In the genomic region with DNA sequence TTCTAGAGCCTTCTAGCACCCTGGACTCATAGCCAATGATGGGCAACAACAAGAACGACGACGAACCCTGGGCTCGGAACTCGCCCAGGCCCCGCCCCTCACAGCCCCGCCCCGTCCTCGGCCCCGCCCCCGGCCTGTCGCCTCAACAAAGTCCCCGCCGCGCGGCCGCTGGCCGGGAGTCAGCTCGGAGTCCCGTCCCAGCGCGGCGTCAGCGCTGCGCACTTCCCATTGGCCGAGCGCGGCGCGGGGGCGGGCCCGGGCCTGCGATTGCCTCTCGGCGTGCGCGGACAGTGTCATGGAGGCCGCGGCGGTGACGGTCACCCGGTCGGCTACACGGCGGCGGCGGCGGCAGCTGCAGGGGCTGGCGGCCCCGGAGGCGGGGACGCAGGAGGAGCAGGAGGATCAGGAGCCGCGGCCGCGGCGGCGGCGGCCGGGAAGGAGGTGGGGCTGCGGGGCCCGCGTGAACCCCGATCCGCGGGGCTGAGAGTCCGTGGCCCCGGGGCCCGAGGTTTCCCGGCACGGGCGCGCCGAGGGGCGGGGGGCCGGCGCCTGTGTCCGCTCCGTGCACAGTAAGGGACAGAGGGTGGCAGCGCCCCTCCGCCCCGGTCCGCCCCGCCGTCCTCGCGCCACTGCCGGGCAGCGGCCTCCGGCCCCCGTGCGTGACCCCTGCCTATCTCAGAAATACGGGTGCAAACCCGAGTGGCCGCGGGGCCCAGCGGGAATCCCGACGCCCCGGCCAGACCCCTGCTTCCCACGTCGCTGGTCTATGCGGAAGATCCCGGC, we compare ENCODE assay signal across 8 cellular contexts. TPM values are rescaled to one million over a fixed set of nuclear protein-coding genes. Genes with fewer than 3 reads are reported as not detected.
DNase-seq lines count a peak whose midpoint lies in the region; ATAC-seq, FAIRE-seq and TF ChIP-seq lines count a peak whose summit lies in the region.

A gene with protein sequence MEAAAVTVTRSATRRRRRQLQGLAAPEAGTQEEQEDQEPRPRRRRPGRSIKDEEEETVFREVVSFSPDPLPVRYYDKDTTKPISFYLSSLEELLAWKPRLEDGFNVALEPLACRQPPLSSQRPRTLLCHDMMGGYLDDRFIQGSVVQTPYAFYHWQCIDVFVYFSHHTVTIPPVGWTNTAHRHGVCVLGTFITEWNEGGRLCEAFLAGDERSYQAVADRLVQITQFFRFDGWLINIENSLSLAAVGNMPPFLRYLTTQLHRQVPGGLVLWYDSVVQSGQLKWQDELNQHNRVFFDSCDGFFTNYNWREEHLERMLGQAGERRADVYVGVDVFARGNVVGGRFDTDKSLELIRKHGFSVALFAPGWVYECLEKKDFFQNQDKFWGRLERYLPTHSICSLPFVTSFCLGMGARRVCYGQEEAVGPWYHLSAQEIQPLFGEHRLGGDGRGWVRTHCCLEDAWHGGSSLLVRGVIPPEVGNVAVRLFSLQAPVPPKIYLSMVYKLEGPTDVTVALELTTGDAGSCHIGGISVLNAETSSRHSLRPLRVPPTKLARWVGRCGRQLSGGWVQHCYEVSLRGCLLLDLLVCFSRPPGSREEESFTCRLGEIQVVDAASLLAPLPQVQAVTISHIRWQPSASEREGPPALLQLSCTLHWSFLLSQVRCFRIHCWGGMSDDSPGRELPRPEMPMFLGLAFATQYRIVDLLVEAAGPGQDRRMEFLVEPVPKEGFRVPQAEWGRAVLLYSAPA (plus strand): TSS at position 175 of the 783 bp plus-strand sequence. CDS start 121 bp downstream, at position 296.

- ATAC-seq in GM21529 (IDR thresholded peaks at IDR 0.05; ENCODE audit: unreplicated experiment) (peak; percentile 90), PC-3 (peak; percentile 98)

- CTCF ChIA-PET in PC-3 (lab: Charles Lee): interaction anchor here (0.6 to 0.9 kb wide), 7 partner anchors 9 to 1782 kb away, joined by 3 to 7 read pairs (median 4); no protein-coding TSS in a partner anchor

- peak; percentile 97 for DNase-seq in D721Med (ENCODE audit: insufficient read length, low spot score)
- peak; percentile 97 for DNase-seq in PC-3
- DNase-seq in activated T-cell treated with anti-CD3 and anti-CD28 coated beads for 48 hours (ENCODE audit: low read depth): peak; percentile 95
- peak; percentile 94 to 96 for DNase-seq in erythroblast (lab: John Stamatoyannopoulos, UW)
- DNase-seq in mucosa of gallbladder (ENCODE audit: low spot score): peak; percentile 94
- peak; percentile 69 to 80 for DNase-seq in stimulated activated CD8-positive, alpha-beta memory T cell treated with anti-CD3 and anti-CD28 coated beads, Interleukin-4, amount 100 ng/mL, for 1 hour (ENCODE audit: low read depth in 2 of 2, low spot score in 1 of 2)

- H3K4me2 ChIP-seq in PC-3 (ENCODE audit: low read length): peak within 1 kb of the TSS; percentile 97

- H3K79me2 ChIP-seq in PC-3 (ENCODE audit: low read length): peaks cover 24% of the 10 kb centered on the region

- TF ChIP-seq CTCF in D721Med (IDR thresholded peaks at IDR 0.05; ENCODE audit: insufficient read depth, missing control alignments): no peak
- TF ChIP-seq CTCF in PC-3 (conservative IDR thresholded peaks at IDR 0.05; ENCODE audit: low read depth, low read length): no peak

- H3K4me3 Mint-ChIP-seq in IgD-negative memory B cell: peak within 1 kb of the TSS; percentile 79 to 97 (median 92)

- peak within 1 kb of the TSS; percentile 42; the same call in 1 of the 2 replicates for H3K27ac ChIP-seq in PC-3 (ENCODE audit: low read length)

- peak within 1 kb of the TSS; percentile 69 to 95 (median 79) for H3K27ac Mint-ChIP-seq in IgD-negative memory B cell

- peak; percentile 26 for TF ChIP-seq POLR2A in erythroblast (IDR thresholded peaks at IDR 0.05; ENCODE audit: low read length)

- POLR2A ChIA-PET in PC-3 (lab: Charles Lee; ENCODE audit: unreplicated experiment): interaction anchor here (0.6 to 0.8 kb wide), 3 partner anchors 78 to 1116 kb away, joined by 5 to 10 read pairs (median 9); a partner anchor contains a TSS

- peaks cover 33% of the 10 kb centered on the region for H3K4me1 ChIP-seq in PC-3 (ENCODE audit: insufficient read depth, low read length)

- intact Hi-C loops in PC-3 (cut with micrococcal nuclease): no loop called here

- no peaks in the 10 kb centered on the region for H3K36me3 Mint-ChIP-seq in IgD-negative memory B cell

- no peak for FAIRE-seq in D721Med (lab: Jason Lieb, UNC)

- H3K4me1 Mint-ChIP-seq in IgD-negative memory B cell: peaks cover 9 to 11% (median 11%) of the 10 kb centered on the region in 3 donors

- no TSS peak for BruUV-seq in PC-3 (replicated peaks; lab: Mats Ljungman, UMichigan)

- no peaks in the 10 kb centered on the region for H3K9me3 Mint-ChIP-seq in IgD-negative memory B cell

- H3K4me3 ChIP-seq in PC-3 (ENCODE audit: low read length): peak within 1 kb of the TSS; percentile 95

- peaks cover 4% of the 10 kb centered on the region for H3K27me3 Mint-ChIP-seq in IgD-negative memory B cell

- peak within 1 kb of the TSS; percentile 87 for H3K9ac ChIP-seq in PC-3 (ENCODE audit: low read length)

- H3K9me2 ChIP-seq in PC-3 (replicated peaks; ENCODE audit: low read length): no peaks in the 10 kb centered on the region

- no peaks in the 10 kb centered on the region for H3F3A ChIP-seq in PC-3 (ENCODE audit: low read length, unreplicated experiment)

- H3K9me3 ChIP-seq in PC-3 (ENCODE audit: low read length): no peaks in the 10 kb centered on the region

- H2AFZ ChIP-seq in PC-3 (ENCODE audit: low read length): peak within 1 kb of the TSS; percentile 81

- no peaks in the 10 kb centered on the region for H4K20me1 ChIP-seq in PC-3 (ENCODE audit: low read length)

- peaks cover 15% of the 10 kb centered on the region; the same call in 1 of the 2 replicates for H3K36me3 ChIP-seq in PC-3 (ENCODE audit: low read depth, low read length)

- H3K27me3 ChIP-seq in PC-3 (ENCODE audit: low read length): no peaks in the 10 kb centered on the region

RNA-seq across cellular contexts. Expression of the gene that starts here (rescaled TPM):
- polyA plus RNA-seq in IgD-negative memory B cell: 6.4 TPM
- total RNA-seq in PC-3 (2014; rRNA removed) (34.5 and 58.1 TPM in 2 replicates), mucosa of gallbladder (74.8 TPM)

Comparison
In these comparisons a context has a peak if more than half of its experiments do, and no peak if none do; other contexts are left out.
1. Peak in every context shown above with its lines: DNase-seq, ATAC-seq, H3K4me3 ChIP-seq and H3K27ac ChIP-seq.